1 cellular context compared by ENCODE assay signal in the genomic region with DNA sequence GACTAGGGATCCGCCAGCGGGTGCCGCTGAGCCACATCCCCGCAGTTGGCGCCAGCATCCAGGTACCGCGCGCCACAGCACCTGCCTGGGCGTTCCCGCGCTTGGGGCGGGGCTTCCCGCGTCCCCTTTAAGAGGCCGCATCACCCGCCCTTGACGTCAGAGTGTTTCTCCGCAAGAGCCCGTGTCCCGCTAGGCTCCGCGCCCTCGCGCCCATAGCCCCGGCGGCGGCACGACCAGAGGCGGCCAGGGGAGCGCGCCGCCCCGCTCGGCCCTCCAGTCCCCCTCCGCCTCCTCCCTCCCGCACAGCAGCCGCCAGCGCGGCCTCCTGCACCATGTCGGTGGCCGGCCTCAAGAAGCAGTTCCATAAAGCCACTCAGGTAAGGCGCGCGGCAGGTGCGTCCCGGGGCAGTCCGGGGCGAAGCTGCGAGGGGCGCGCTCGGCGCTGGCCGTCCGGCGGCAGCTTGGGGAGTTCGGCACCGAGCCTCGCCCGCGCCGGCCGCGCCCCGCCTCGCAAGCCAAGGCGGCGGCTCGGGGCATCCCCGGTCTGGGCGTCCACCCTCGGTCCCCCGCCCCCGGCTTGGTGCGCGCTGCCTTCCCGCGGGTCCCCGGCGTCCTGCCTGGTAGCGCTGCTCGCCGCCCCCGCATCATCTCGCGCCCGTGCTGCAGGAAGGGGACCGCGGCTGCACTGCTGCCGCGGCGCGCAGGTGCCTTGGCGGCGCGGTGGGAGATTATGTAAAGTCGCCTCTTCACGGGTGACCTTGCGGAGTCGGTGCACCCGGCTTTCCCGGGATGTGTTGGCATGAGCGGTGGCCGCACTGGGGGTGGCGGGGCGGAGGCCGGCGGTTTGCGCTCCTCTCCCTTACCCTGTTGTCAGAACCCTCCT.
A peak's percentile ranks its signal among the peaks of the same experiment; 100 is the strongest.
TF ChIP-seq lines count a peak whose summit lies in the region.

A gene (plus strand): TSS at position 156 of the 883 bp plus-strand sequence.

TF ChIP-seq in HEK293, 187 proteins besides CTCF, POLR2A, EP300 and RAD21 (continued from another document and continues in another):
- TF ChIP-seq, protein P1, sequence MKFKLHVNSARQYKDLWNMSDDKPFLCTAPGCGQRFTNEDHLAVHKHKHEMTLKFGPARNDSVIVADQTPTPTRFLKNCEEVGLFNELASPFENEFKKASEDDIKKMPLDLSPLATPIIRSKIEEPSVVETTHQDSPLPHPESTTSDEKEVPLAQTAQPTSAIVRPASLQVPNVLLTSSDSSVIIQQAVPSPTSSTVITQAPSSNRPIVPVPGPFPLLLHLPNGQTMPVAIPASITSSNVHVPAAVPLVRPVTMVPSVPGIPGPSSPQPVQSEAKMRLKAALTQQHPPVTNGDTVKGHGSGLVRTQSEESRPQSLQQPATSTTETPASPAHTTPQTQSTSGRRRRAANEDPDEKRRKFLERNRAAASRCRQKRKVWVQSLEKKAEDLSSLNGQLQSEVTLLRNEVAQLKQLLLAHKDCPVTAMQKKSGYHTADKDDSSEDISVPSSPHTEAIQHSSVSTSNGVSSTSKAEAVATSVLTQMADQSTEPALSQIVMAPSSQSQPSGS (tag by site-specific recombination; IDR thresholded peaks at IDR 0.05; ENCODE audit: low read depth) = no peak
- TF ChIP-seq ZNF561 (tag by site-specific recombination; IDR thresholded peaks at IDR 0.05; ENCODE audit: borderline replicate concordance) (peak; percentile 80; the same call in 1 of the 2 replicates), KLF1 (tag by site-specific recombination; IDR thresholded peaks at IDR 0.05) (peak; percentile 75), ZSCAN23 (tag by site-specific recombination; IDR thresholded peaks at IDR 0.05) (no peak), ZBTB8A (tag by site-specific recombination; IDR thresholded peaks at IDR 0.05) (peak; percentile 83), ZFHX2 (tag by site-specific recombination; conservative IDR thresholded peaks at IDR 0.05) (peak; percentile 78), ZNF623 (tag by site-specific recombination; IDR thresholded peaks at IDR 0.05) (no peak), ZNF157 (tag by site-specific recombination; IDR thresholded peaks at IDR 0.05) (no peak), ZNF747 (tag by site-specific recombination; IDR thresholded peaks at IDR 0.05) (no peak), SP2 (tag by site-specific recombination; IDR thresholded peaks at IDR 0.05) (peak; percentile 43), PRDM1 (tag by site-specific recombination; IDR thresholded peaks at IDR 0.05) (no peak), ZSCAN30 (tag by site-specific recombination; IDR thresholded peaks at IDR 0.05) (peak; percentile 39; the same call in 1 of the 2 replicates), ZFP3 (tag by site-specific recombination; IDR thresholded peaks at IDR 0.05; ENCODE audit: low read depth) (no peak), EGR2 (tag by site-specific recombination; IDR thresholded peaks at IDR 0.05; ENCODE audit: low read depth) (peak; percentile 35; the same call in 1 of the 2 replicates), ZNF843 (tag by site-specific recombination; IDR thresholded peaks at IDR 0.05) (no peak), ZNF324 (tag by site-specific recombination; IDR thresholded peaks at IDR 0.05) (0 out of 2 replicates have a peak, but pooled peaks have one; percentile 42), ZIC2 (tag by site-specific recombination; IDR thresholded peaks at IDR 0.05) (peak; percentile 39), ZNF837 (tag by site-specific recombination; IDR thresholded peaks at IDR 0.05) (no peak), KLF8 (tag by site-specific recombination; IDR thresholded peaks at IDR 0.05) (peak; percentile 74; the same call in 1 of the 2 replicates), ZXDB (tag by site-specific recombination; IDR thresholded peaks at IDR 0.05) (peak; percentile 42; the same call in 1 of the 2 replicates), ZNF596 (tag by site-specific recombination; IDR thresholded peaks at IDR 0.05) (0 out of 2 replicates have a peak, but pooled peaks have one; percentile 22), ZBTB17 (tag by site-specific recombination; IDR thresholded peaks at IDR 0.05) (peak; percentile 70; the same call in 1 of the 2 replicates), ZFP69B (tag by site-specific recombination; IDR thresholded peaks at IDR 0.05) (peak; percentile 89), GLIS2 (tag by site-specific recombination; IDR thresholded peaks at IDR 0.05) (peak; percentile 35; the same call in 1 of the 2 replicates), KLF9 (tag by site-specific recombination; IDR thresholded peaks at IDR 0.05; ENCODE audit: low read depth) (peak; percentile 57; the same call in 1 of the 2 replicates), OSR2 (tag by site-specific recombination; IDR thresholded peaks at IDR 0.05) (no peak), ZNF416 (tag by site-specific recombination; IDR thresholded peaks at IDR 0.05) (no peak), ZBTB48 (tag by site-specific recombination; IDR thresholded peaks at IDR 0.05) (no peak), ZNF629 (tag by site-specific recombination; IDR thresholded peaks at IDR 0.05) (peak; percentile 87), ZFP41 (tag by site-specific recombination; IDR thresholded peaks at IDR 0.05; ENCODE audit: borderline replicate concordance) (no peak)
- TF ChIP-seq, protein P2, sequence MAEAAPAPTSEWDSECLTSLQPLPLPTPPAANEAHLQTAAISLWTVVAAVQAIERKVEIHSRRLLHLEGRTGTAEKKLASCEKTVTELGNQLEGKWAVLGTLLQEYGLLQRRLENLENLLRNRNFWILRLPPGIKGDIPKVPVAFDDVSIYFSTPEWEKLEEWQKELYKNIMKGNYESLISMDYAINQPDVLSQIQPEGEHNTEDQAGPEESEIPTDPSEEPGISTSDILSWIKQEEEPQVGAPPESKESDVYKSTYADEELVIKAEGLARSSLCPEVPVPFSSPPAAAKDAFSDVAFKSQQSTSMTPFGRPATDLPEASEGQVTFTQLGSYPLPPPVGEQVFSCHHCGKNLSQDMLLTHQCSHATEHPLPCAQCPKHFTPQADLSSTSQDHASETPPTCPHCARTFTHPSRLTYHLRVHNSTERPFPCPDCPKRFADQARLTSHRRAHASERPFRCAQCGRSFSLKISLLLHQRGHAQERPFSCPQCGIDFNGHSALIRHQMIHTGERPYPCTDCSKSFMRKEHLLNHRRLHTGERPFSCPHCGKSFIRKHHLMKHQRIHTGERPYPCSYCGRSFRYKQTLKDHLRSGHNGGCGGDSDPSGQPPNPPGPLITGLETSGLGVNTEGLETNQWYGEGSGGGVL (tag by site-specific recombination; IDR thresholded peaks at IDR 0.05) = no peak
- TF ChIP-seq, protein P3, sequence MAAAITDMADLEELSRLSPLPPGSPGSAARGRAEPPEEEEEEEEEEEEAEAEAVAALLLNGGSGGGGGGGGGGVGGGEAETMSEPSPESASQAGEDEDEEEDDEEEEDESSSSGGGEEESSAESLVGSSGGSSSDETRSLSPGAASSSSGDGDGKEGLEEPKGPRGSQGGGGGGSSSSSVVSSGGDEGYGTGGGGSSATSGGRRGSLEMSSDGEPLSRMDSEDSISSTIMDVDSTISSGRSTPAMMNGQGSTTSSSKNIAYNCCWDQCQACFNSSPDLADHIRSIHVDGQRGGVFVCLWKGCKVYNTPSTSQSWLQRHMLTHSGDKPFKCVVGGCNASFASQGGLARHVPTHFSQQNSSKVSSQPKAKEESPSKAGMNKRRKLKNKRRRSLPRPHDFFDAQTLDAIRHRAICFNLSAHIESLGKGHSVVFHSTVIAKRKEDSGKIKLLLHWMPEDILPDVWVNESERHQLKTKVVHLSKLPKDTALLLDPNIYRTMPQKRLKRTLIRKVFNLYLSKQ (tag by site-specific recombination; IDR thresholded peaks at IDR 0.05; ENCODE audit: borderline replicate concordance) = no peak
- TF ChIP-seq, protein P4, sequence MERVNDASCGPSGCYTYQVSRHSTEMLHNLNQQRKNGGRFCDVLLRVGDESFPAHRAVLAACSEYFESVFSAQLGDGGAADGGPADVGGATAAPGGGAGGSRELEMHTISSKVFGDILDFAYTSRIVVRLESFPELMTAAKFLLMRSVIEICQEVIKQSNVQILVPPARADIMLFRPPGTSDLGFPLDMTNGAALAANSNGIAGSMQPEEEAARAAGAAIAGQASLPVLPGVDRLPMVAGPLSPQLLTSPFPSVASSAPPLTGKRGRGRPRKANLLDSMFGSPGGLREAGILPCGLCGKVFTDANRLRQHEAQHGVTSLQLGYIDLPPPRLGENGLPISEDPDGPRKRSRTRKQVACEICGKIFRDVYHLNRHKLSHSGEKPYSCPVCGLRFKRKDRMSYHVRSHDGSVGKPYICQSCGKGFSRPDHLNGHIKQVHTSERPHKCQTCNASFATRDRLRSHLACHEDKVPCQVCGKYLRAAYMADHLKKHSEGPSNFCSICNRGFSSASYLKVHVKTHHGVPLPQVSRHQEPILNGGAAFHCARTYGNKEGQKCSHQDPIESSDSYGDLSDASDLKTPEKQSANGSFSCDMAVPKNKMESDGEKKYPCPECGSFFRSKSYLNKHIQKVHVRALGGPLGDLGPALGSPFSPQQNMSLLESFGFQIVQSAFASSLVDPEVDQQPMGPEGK (tag by site-specific recombination; IDR thresholded peaks at IDR 0.05) = peak; percentile 7
- TF ChIP-seq, protein P5, sequence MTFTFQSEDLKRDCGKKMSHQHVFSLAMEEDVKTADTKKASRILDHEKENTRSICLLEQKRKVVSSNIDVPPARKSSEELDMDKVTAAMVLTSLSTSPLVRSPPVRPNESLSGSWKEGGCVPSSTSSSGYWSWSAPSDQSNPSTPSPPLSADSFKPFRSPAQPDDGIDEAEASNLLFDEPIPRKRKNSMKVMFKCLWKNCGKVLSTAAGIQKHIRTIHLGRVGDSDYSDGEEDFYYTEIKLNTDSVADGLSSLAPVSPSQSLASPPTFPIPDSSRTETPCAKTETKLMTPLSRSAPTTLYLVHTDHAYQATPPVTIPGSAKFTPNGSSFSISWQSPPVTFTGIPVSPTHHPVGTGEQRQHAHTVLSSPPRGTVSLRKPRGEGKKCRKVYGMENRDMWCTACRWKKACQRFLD (tag by site-specific recombination; IDR thresholded peaks at IDR 0.05) = no peak
- TF ChIP-seq, protein P6, sequence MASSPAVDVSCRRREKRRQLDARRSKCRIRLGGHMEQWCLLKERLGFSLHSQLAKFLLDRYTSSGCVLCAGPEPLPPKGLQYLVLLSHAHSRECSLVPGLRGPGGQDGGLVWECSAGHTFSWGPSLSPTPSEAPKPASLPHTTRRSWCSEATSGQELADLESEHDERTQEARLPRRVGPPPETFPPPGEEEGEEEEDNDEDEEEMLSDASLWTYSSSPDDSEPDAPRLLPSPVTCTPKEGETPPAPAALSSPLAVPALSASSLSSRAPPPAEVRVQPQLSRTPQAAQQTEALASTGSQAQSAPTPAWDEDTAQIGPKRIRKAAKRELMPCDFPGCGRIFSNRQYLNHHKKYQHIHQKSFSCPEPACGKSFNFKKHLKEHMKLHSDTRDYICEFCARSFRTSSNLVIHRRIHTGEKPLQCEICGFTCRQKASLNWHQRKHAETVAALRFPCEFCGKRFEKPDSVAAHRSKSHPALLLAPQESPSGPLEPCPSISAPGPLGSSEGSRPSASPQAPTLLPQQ (tag by site-specific recombination; IDR thresholded peaks at IDR 0.05) = peak; percentile 95
- TF ChIP-seq, protein P7, sequence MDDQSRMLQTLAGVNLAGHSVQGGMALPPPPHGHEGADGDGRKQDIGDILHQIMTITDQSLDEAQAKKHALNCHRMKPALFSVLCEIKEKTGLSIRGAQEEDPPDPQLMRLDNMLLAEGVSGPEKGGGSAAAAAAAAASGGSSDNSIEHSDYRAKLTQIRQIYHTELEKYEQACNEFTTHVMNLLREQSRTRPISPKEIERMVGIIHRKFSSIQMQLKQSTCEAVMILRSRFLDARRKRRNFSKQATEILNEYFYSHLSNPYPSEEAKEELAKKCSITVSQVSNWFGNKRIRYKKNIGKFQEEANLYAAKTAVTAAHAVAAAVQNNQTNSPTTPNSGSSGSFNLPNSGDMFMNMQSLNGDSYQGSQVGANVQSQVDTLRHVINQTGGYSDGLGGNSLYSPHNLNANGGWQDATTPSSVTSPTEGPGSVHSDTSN (CRISPR knock-in tag; IDR thresholded peaks at IDR 0.05) = peak; percentile 50
- TF ChIP-seq, protein P8, sequence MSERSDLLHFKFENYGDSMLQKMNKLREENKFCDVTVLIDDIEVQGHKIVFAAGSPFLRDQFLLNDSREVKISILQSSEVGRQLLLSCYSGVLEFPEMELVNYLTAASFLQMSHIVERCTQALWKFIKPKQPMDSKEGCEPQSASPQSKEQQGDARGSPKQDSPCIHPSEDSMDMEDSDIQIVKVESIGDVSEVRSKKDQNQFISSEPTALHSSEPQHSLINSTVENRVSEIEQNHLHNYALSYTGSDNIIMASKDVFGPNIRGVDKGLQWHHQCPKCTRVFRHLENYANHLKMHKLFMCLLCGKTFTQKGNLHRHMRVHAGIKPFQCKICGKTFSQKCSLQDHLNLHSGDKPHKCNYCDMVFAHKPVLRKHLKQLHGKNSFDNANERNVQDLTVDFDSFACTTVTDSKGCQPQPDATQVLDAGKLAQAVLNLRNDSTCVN (tag by site-specific recombination; optimal IDR thresholded peaks at IDR 0.05) = peak; percentile 79
- TF ChIP-seq, protein P9, sequence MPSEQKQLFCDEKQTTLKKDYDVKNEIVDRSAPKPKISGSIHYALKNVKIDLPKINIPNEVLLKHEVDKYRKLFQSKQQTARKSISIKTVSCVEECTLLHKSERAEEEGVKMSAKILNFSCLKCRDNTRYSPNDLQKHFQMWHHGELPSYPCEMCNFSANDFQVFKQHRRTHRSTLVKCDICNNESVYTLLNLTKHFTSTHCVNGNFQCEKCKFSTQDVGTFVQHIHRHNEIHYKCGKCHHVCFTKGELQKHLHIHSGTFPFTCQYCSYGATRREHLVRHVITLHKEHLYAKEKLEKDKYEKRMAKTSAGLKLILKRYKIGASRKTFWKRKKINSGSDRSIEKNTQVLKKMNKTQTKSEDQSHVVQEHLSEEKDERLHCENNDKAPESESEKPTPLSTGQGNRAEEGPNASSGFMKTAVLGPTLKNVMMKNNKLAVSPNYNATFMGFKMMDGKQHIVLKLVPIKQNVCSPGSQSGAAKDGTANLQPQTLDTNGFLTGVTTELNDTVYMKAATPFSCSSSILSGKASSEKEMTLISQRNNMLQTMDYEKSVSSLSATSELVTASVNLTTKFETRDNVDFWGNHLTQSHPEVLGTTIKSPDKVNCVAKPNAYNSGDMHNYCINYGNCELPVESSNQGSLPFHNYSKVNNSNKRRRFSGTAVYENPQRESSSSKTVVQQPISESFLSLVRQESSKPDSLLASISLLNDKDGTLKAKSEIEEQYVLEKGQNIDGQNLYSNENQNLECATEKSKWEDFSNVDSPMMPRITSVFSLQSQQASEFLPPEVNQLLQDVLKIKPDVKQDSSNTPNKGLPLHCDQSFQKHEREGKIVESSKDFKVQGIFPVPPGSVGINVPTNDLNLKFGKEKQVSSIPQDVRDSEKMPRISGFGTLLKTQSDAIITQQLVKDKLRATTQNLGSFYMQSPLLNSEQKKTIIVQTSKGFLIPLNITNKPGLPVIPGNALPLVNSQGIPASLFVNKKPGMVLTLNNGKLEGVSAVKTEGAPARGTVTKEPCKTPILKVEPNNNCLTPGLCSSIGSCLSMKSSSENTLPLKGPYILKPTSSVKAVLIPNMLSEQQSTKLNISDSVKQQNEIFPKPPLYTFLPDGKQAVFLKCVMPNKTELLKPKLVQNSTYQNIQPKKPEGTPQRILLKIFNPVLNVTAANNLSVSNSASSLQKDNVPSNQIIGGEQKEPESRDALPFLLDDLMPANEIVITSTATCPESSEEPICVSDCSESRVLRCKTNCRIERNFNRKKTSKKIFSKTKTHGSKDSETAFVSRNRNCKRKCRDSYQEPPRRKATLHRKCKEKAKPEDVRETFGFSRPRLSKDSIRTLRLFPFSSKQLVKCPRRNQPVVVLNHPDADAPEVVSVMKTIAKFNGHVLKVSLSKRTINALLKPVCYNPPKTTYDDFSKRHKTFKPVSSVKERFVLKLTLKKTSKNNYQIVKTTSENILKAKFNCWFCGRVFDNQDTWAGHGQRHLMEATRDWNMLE (tag by site-specific recombination; conservative IDR thresholded peaks at IDR 0.05; ENCODE audit: low read depth) = no peak
